9 cellular contexts compared by ENCODE assay signal in genomic region chr17:45231481-45232116, GRCh38. TPM values are rescaled to one million over a fixed set of nuclear protein-coding genes. Genes with fewer than 3 reads are reported as not detected.
A peak's percentile ranks its signal among the peaks of the same experiment; 100 is the strongest.
DNase-seq lines count a peak whose midpoint lies in the region; ATAC-seq and TF ChIP-seq lines count a peak whose summit lies in the region.
"Had no signal": no experiment of that assay in that cellular context is flagged by ENCODE, and none has a peak within 500 bp of the region (broad histone marks: within the 10 kb centered on the region; RNA-seq: fewer than 3 reads in every experiment).

No MANE protein-coding gene starts in this region.

- H4K20me1 ChIP-seq in SK-N-SH (ENCODE audit: insufficient read depth): no peaks in the 10 kb centered on the region

- no peaks in the 10 kb centered on the region for H3K36me3 ChIP-seq in SK-N-SH (replicated peaks in 1 of 2; ENCODE audit: control insufficient read depth in 1 of 2, insufficient read depth in 2 of 2, low read length in 1 of 2)
- peaks cover 0 to 44% (median 0%) of the 10 kb centered on the region in 9 donors for H3K36me3 ChIP-seq in heart right ventricle
- H3K36me3 ChIP-seq in upper lobe of left lung: peaks cover 0 to 17% (median 6%) of the 10 kb centered on the region in 4 donors
- H3K36me3 ChIP-seq: pancreas had no signal

- TF ChIP-seq CTCF in SK-N-SH (IDR thresholded peaks at IDR 0.05) (peak; percentile 38), heart right ventricle (IDR thresholded peaks at IDR 0.05) (peak in 6 of 9 donors; percentile 11 to 31 (median 26)), upper lobe of left lung (IDR thresholded peaks at IDR 0.05) (peak in 5 of 6 experiments; percentile 16 to 47 (median 33))

- no peak overlapping the region for H2AFZ ChIP-seq in SK-N-SH (ENCODE audit: low read depth)

- intact Hi-C loops in Right ventricle myocardium inferior (cut with DNase I) (no loop called here), cardiac septum (cut with DNase I) (no loop called here), heart right ventricle (cut with DNase I) (loop anchor here in 1 of 10 donors (5.0 kb wide), 1 partner anchor 151 kb away; no protein-coding TSS in a partner anchor)

- H3F3A ChIP-seq in SK-N-SH (replicated peaks; ENCODE audit: insufficient read depth): no peaks in the 10 kb centered on the region

- H3K9me2 ChIP-seq in SK-N-SH: no peaks in the 10 kb centered on the region

- ATAC-seq in Right ventricle myocardium inferior (no peak), heart right ventricle (no peak), upper lobe of left lung (ENCODE audit: low FRiP score in 2 of 2) (no peak), GM21381 (IDR thresholded peaks at IDR 0.05; ENCODE audit: unreplicated experiment) (no peak)
- ATAC-seq: pancreas had no signal

- no peak for TF ChIP-seq POLR2A in upper lobe of left lung (IDR thresholded peaks at IDR 0.05)

- TF ChIP-seq EP300 in SK-N-SH (IDR thresholded peaks at IDR 0.05; ENCODE audit: borderline replicate concordance in 1 of 2, low read depth in 1 of 2, low read length in 1 of 2) (no peak), upper lobe of left lung (IDR thresholded peaks at IDR 0.05) (no peak)

- H3K27me3 ChIP-seq in SK-N-SH (ENCODE audit: insufficient read depth): no peaks in the 10 kb centered on the region
- no peaks in the 10 kb centered on the region for H3K27me3 ChIP-seq in heart right ventricle
- no peaks in the 10 kb centered on the region for H3K27me3 ChIP-seq in upper lobe of left lung
- H3K27me3 ChIP-seq: pancreas had no signal

- POLR2A ChIA-PET in SK-N-SH (lab: Yijun Ruan, JAX): interaction anchor here (0.5 to 1.0 kb wide), 3 partner anchors 13 to 156 kb away, joined by 3 to 6 read pairs (median 4); partner anchors contain the start of gene HEXIM1

- DNase-seq in Right ventricle myocardium inferior (ENCODE audit: missing footprints) (peak; percentile 74), cardiac septum (ENCODE audit: low spot score) (no peak), SK-N-SH (peak; percentile 76), heart right ventricle (peak in 1 of 2 donors; percentile 39), upper lobe of left lung (peak in 1 of 2 donors; percentile 61), NCI-H1436 treated with DMSO at 0.1 percent for 48 hours (lab: John Stamatoyannopoulos, UW) (no peak), NCI-H510A (lab: John Stamatoyannopoulos, UW) (no peak)

- no peak overlapping the region for H3K4me2 ChIP-seq in SK-N-SH

- no peak for TF ChIP-seq RAD21 in SK-N-SH (IDR thresholded peaks at IDR 0.05; ENCODE audit: low read length)

- H3K27ac ChIP-seq in SK-N-SH (ENCODE audit: low read depth in 2 of 2, low read length in 1 of 2) (no peak overlapping the region), heart right ventricle (peak overlapping the region in 4 of 10 donors; percentile 73 to 91 (median 85)), upper lobe of left lung (peak overlapping the region in 2 of 4 donors; percentile 91 to 93)
- H3K27ac ChIP-seq: pancreas had no signal

- H3K4me3 ChIP-seq in SK-N-SH (ENCODE audit: low read depth in 2 of 2, low read length in 1 of 2) (no peak overlapping the region), heart right ventricle (no peak overlapping the region), upper lobe of left lung (no peak overlapping the region)
- H3K4me3 ChIP-seq: pancreas had no signal

- 73% methylated on average over 14 of the region's 19 CpGs for WGBS in SK-N-SH (ENCODE audit: low lambda C conversion rate)
- WGBS in heart right ventricle, 2 donors: 81 to 83% methylated on average over 19 of the region's 19 CpGs
- 75 to 86% methylated on average over 10 to 18 of the region's 19 CpGs for WGBS in upper lobe of left lung, 2 donors

- H3K9ac ChIP-seq in SK-N-SH: no peak overlapping the region

- H3K4me1 ChIP-seq in SK-N-SH (ENCODE audit: control insufficient read depth in 1 of 2, insufficient read depth in 2 of 2, low read depth in 1 of 2, low read length in 1 of 2) (peaks cover 4 to 13% of the 10 kb centered on the region in 2 experiments; a peak in 2 of 4 replicates), heart right ventricle (peaks cover 23 to 78% (median 51%) of the 10 kb centered on the region in 9 donors), upper lobe of left lung (peaks cover 25 to 65% (median 48%) of the 10 kb centered on the region in 4 donors)

- CTCF ChIA-PET in SK-N-SH (lab: Yijun Ruan, JAX): interaction anchor here (0.8 to 11.1 kb wide), 16 partner anchors 9 to 194 kb away, joined by 3 to 132 read pairs (median 6); partner anchors contain the start of genes ACBD4, FMNL1 and HEXIM1

- H3K79me2 ChIP-seq in SK-N-SH (ENCODE audit: insufficient read depth): no peaks in the 10 kb centered on the region

- no peaks in the 10 kb centered on the region for H3K9me3 ChIP-seq in SK-N-SH
- H3K9me3 ChIP-seq in heart right ventricle: no peaks in the 10 kb centered on the region
- no peaks in the 10 kb centered on the region for H3K9me3 ChIP-seq in upper lobe of left lung
- H3K9me3 ChIP-seq: pancreas had no signal

TF ChIP-seq in SK-N-SH, 30 proteins besides CTCF, POLR2A, EP300 and RAD21:
- TF ChIP-seq RFX5 (IDR thresholded peaks at IDR 0.05; ENCODE audit: low read length) (no peak), SIN3A (IDR thresholded peaks at IDR 0.05; ENCODE audit: borderline replicate concordance, low read depth, low read length) (no peak), SMC3 (IDR thresholded peaks at IDR 0.05; ENCODE audit: low read depth, low read length) (peak; percentile 30; the same call in 1 of the 2 replicates), USF1 (IDR thresholded peaks at IDR 0.05; ENCODE audit: borderline replicate concordance, low read depth) (no peak)

RNA-seq across cellular contexts. Expression of gene FMNL1, which starts 9.9 kb away (rescaled TPM):
- total RNA-seq in Right ventricle myocardium inferior: 13.7 TPM
- 12.2 TPM for total RNA-seq in cardiac septum
- polyA plus RNA-seq in SK-N-SH (2012; rRNA removed): 1.5 and 2.8 TPM in 2 replicates
- polyA plus RNA-seq in SK-N-SH (2012; cell fraction: cytosol; rRNA removed): 1.6 and 2.7 TPM in 2 replicates
- 7.1 and 9.0 TPM in 2 replicates for polyA plus RNA-seq in SK-N-SH (2012; cell fraction: nucleus; rRNA removed)
- 10 to 100 TPM in 5 of 10 donors, 1 to 10 TPM in 5; 6.3 to 28.7 (median 9.8) TPM for total RNA-seq in heart right ventricle
- 10 to 100 TPM in 1 of 2 donors, 1 to 10 TPM in 1; 5.3 to 11.1 TPM for polyA plus RNA-seq in heart right ventricle
- total RNA-seq in upper lobe of left lung: 100 to 1,000 TPM in 3 of 6 donors, 10 to 100 TPM in 3; 42.9 to 119 (median 98.3) TPM

RNA-seq across cellular contexts. Expression of gene SPATA32, which starts 30.3 kb away (rescaled TPM):
- total RNA-seq in Right ventricle myocardium inferior (not detected), cardiac septum (not detected), heart right ventricle (under 1 TPM in 2 of 10 donors, not detected in 8; 0.13 to 0.16 TPM), upper lobe of left lung (under 1 TPM in 1 of 6 donors, not detected in 5; 0.20 TPM)
- polyA plus RNA-seq in SK-N-SH (2012; rRNA removed) (0.08 TPM in 1 of 2 replicates, not detected in the other), heart right ventricle (not detected)
- polyA plus RNA-seq in SK-N-SH (2012; cell fraction: cytosol; rRNA removed): not detected in 2 replicates
- 0.10 TPM in 1 of 2 replicates, not detected in the other for polyA plus RNA-seq in SK-N-SH (2012; cell fraction: nucleus; rRNA removed)

Comparison
In these comparisons a context has a peak if more than half of its experiments do, and no peak if none do; other contexts are left out.
1. DNase-seq: peak in Right ventricle myocardium inferior (single experiment) and SK-N-SH (single experiment); none in cardiac septum (single experiment), NCI-H1436 treated with DMSO at 0.1 percent for 48 hours (single experiment) and NCI-H510A (single experiment).
2. Peak in every context shown above with its lines, with median percentiles within 50 percentile points of each other: CTCF ChIP-seq.